In genomic region chr3:23161896-23162570, GRCh38 we compare ENCODE assay signal across 9 cellular contexts. TPM values are rescaled to one million over a fixed set of nuclear protein-coding genes. Genes with fewer than 3 reads are reported as not detected.
A peak's percentile ranks its signal among the peaks of the same experiment; 100 is the strongest.
DNase-seq lines count a peak whose midpoint lies in the region; ATAC-seq and TF ChIP-seq lines count a peak whose summit lies in the region.
"Had no signal": no experiment of that assay in that cellular context is flagged by ENCODE, and none has a peak within 500 bp of the region (broad histone marks: within the 10 kb centered on the region; RNA-seq: fewer than 3 reads in every experiment).

No MANE protein-coding gene starts in this region.

- H3K36me3 ChIP-seq in SU-DHL-6 (ENCODE audit: low read length) (no peaks in the 10 kb centered on the region), suprapubic skin (no peaks in the 10 kb centered on the region)

- no peak for TF ChIP-seq CTCF in SU-DHL-6 (IDR thresholded peaks at IDR 0.05; ENCODE audit: insufficient read depth, low read length, poor library complexity, severe bottlenecking)
- TF ChIP-seq CTCF in suprapubic skin (IDR thresholded peaks at IDR 0.05) = no peak

- DNase-seq in Caki2 (ENCODE audit: low read depth) (peak; percentile 50), AG08395 (ENCODE audit: low spot score) (no peak), suprapubic skin (ENCODE audit: low spot score in 2 of 2) (no peak), NCI-H2171 (lab: John Stamatoyannopoulos, UW) (no peak)
- no peak for DNase-seq in activated CD4-positive, alpha-beta memory T cell treated with anti-CD3 and anti-CD28 coated beads for 36 hours
- DNase-seq: stimulated activated naive CD4-positive, alpha-beta T cell treated with Interleukin-2 at 50 U/mL for 16 hours had no signal

- no peak overlapping the region for H2AFZ ChIP-seq in SU-DHL-6 (ENCODE audit: low read depth, low read length, severe bottlenecking)

- H3K27ac Mint-ChIP-seq in activated CD4-positive, alpha-beta memory T cell treated with anti-CD3 and anti-CD28 coated beads for 36 hours = no peak overlapping the region

- H3K9me2 ChIP-seq in SU-DHL-6 (replicated peaks; ENCODE audit: insufficient read depth, low read length) = no peaks in the 10 kb centered on the region

- H3K27me3 Mint-ChIP-seq in activated CD4-positive, alpha-beta memory T cell treated with anti-CD3 and anti-CD28 coated beads for 36 hours = no peaks in the 10 kb centered on the region

- no peak overlapping the region for H3K9ac ChIP-seq in SU-DHL-6 (ENCODE audit: low read length)

- TF ChIP-seq POLR2A in suprapubic skin (IDR thresholded peaks at IDR 0.05) = no peak

- no peaks in the 10 kb centered on the region for H3K9me3 Mint-ChIP-seq in activated CD4-positive, alpha-beta memory T cell treated with anti-CD3 and anti-CD28 coated beads for 36 hours

- H3K27ac ChIP-seq in SU-DHL-6 (ENCODE audit: low read depth, low read length) = peak overlapping the region; percentile 58
- H3K27ac ChIP-seq in suprapubic skin = no peak overlapping the region

- WGBS in suprapubic skin = 61% methylated on average over 10 of the region's 10 CpGs

- H3K36me3 Mint-ChIP-seq in activated CD4-positive, alpha-beta memory T cell treated with anti-CD3 and anti-CD28 coated beads for 36 hours = no peaks in the 10 kb centered on the region

- no peak for TF ChIP-seq EP300 in suprapubic skin (IDR thresholded peaks at IDR 0.05)

- in situ Hi-C loops in Caki2 (cut with HindIII; ENCODE audit: low pct_unique_long_range_greater_than_20kb, low sequenced_read_pairs) = no loop called here

- POLR2A ChIA-PET in activated CD4-positive, alpha-beta memory T cell treated with anti-CD3 and anti-CD28 coated beads for 36 hours (lab: Charles Lee) = no interaction called here

- H3K4me3 Mint-ChIP-seq in activated CD4-positive, alpha-beta memory T cell treated with anti-CD3 and anti-CD28 coated beads for 36 hours = no peak overlapping the region

- intact Hi-C loops in activated CD4-positive, alpha-beta memory T cell treated with anti-CD3 and anti-CD28 coated beads for 36 hours (cut with micrococcal nuclease) = no loop called here

- H3K4me2 ChIP-seq in SU-DHL-6 (ENCODE audit: low read depth, low read length, poor library complexity, severe bottlenecking) = peak overlapping the region; percentile 49

- no peaks in the 10 kb centered on the region for H3K4me1 Mint-ChIP-seq in activated CD4-positive, alpha-beta memory T cell treated with anti-CD3 and anti-CD28 coated beads for 36 hours (ENCODE audit: low read depth)

- no peaks in the 10 kb centered on the region for H4K20me1 ChIP-seq in SU-DHL-6 (ENCODE audit: low read depth, low read length)

- no peaks in the 10 kb centered on the region for H3K79me2 ChIP-seq in SU-DHL-6 (ENCODE audit: insufficient read depth, low read length)

- CTCF ChIA-PET in activated CD4-positive, alpha-beta memory T cell treated with anti-CD3 and anti-CD28 coated beads for 36 hours (lab: Charles Lee) = no interaction called here

- H3K4me3 ChIP-seq in SU-DHL-6 (ENCODE audit: insufficient read depth, low read length, poor library complexity, severe bottlenecking) (peak overlapping the region; percentile 13), suprapubic skin (no peak overlapping the region)

- ATAC-seq in GM19397 (IDR thresholded peaks at IDR 0.05; ENCODE audit: unreplicated experiment) (peak; percentile 67), HG03025 (IDR thresholded peaks at IDR 0.05; ENCODE audit: low FRiP score, unreplicated experiment) (peak; percentile 58)

- peaks cover 4% of the 10 kb centered on the region for H3K4me1 ChIP-seq in suprapubic skin

- H3K9me3 ChIP-seq in SU-DHL-6 (ENCODE audit: insufficient read depth, low read length) = no peaks in the 10 kb centered on the region
- H3K9me3 ChIP-seq in suprapubic skin = no peaks in the 10 kb centered on the region

- H3K27me3 ChIP-seq in SU-DHL-6 (ENCODE audit: low read length) = no peaks in the 10 kb centered on the region
- no peaks in the 10 kb centered on the region for H3K27me3 ChIP-seq in suprapubic skin

- H3F3A ChIP-seq in SU-DHL-6 (ENCODE audit: insufficient read depth) = no peaks in the 10 kb centered on the region

RNA-seq across cellular contexts. Expression of gene UBE2E2, which starts 41.1 kb away (rescaled TPM):
- total RNA-seq in Caki2 (2014; rRNA removed; shearing (Covaris generic); ENCODE audit: low replicate concordance) = 37.9 and 74.5 TPM in 2 replicates
- total RNA-seq in activated CD4-positive, alpha-beta memory T cell treated with anti-CD3 and anti-CD28 coated beads for 36 hours = 1 to 10 TPM; 2.0 to 4.2 TPM
- 10 to 100 TPM; 30.2 to 65.4 (median 34.8) TPM for total RNA-seq in suprapubic skin
